In genomic region chr4:58808817-58809216, GRCh38 we compare ENCODE assay signal across 19 cellular contexts.
DNase-seq lines count a peak whose midpoint lies in the region; ATAC-seq, FAIRE-seq and TF ChIP-seq lines count a peak whose summit lies in the region.
"Had no signal": no experiment of that assay in that cellular context is flagged by ENCODE, and none has a peak within 500 bp of the region (broad histone marks: within the 10 kb centered on the region; RNA-seq: fewer than 3 reads in every experiment).

No MANE protein-coding gene starts in this region.

- TF ChIP-seq CTCF in A549 (IDR thresholded peaks at IDR 0.05) (no peak), brain microvascular endothelial cell (IDR thresholded peaks at IDR 0.05; ENCODE audit: low read depth, low read length, missing control alignments) (no peak)

- H3K4me1 ChIP-seq in A549 = peaks cover 41% of the 10 kb centered on the region

- TF ChIP-seq RAD21 in A549 (conservative IDR thresholded peaks at IDR 0.05 in 1 of 2, IDR thresholded peaks at IDR 0.05 in 1 of 2) = no peak

- H3K27me3 ChIP-seq in brain microvascular endothelial cell (replicated peaks) = no peaks in the 10 kb centered on the region

- POLR2A ChIA-PET in A549 (lab: Yijun Ruan, JAX) = no interaction called here

- WGBS in A549 (ENCODE audit: missing lambda C conversion rate) = 16% methylated on average over 2 of the region's 2 CpGs

- ATAC-seq in A549 (peak in 1 of 2 experiments; percentile 68; a peak in 4 of 6 replicates), esophagus mucosa (no peak), Right ventricle myocardium inferior (no peak)
- ATAC-seq: GM23338, HCT116 had no signal

- intact Hi-C loops in Right ventricle myocardium inferior (cut with DNase I) = no loop called here

- CTCF ChIA-PET in A549 (lab: Yijun Ruan, JAX) = no interaction called here

- peaks cover 4% of the 10 kb centered on the region; the same call in 1 of the 3 replicates for H3K9me3 ChIP-seq in A549

- peak in 1 of 2 experiments; percentile 29 for DNase-seq in A549 (ENCODE audit: low read depth in 1 of 2, low spot score in 1 of 2)
- DNase-seq in NCI-H69 (lab: John Stamatoyannopoulos, UW) = peak; percentile 4
- no peak for DNase-seq in brain microvascular endothelial cell
- DNase-seq in Right ventricle myocardium inferior (ENCODE audit: missing footprints) = no peak
- no peak for DNase-seq in amniotic stem cell (lab: John Stamatoyannopoulos, UW)
- DNase-seq: 8988T; C1 segment of cervical spinal cord; Calu3; CD4-positive, alpha-beta memory T cell; COR-L47; DMS53; DMS79 treated with DMSO at 0.1 percent for 48 hours; GF-D8; H9 had no signal

- TF ChIP-seq EP300 in A549 (IDR thresholded peaks at IDR 0.05) = no peak

- no peak overlapping the region for H3K4me3 ChIP-seq in A549
- no peak overlapping the region for H3K4me3 ChIP-seq in brain microvascular endothelial cell (ENCODE audit: low read depth, low read length)
- H3K4me3 ChIP-seq: GM23338 had no signal

- H3K27ac ChIP-seq in A549 (peak overlapping the region; percentile 91 to 92), brain microvascular endothelial cell (peak overlapping the region; percentile 45)

- H3K4me2 ChIP-seq in A549 = peak overlapping the region; percentile 77
- H3K4me2 ChIP-seq: GM23338 had no signal

- no peak for FAIRE-seq in A549 (lab: Jason Lieb, UNC)
- FAIRE-seq: GM12891, GM18507 had no signal

- in situ Hi-C loops in brain microvascular endothelial cell (cut with HindIII; ENCODE audit: low pct_ligation_motif_present, low sequenced_read_pairs) = no loop called here

- no peaks in the 10 kb centered on the region for H3K36me3 ChIP-seq in brain microvascular endothelial cell (replicated peaks)

- no peak for TF ChIP-seq POLR2A in A549 (IDR thresholded peaks at IDR 0.05; ENCODE audit: low read length)

TF ChIP-seq in A549, 52 proteins besides CTCF, POLR2A, EP300 and RAD21:
- peak; percentile 32; the same call in 1 of the 2 replicates for TF ChIP-seq GATA3 (IDR thresholded peaks at IDR 0.05; ENCODE audit: borderline replicate concordance)
- TF ChIP-seq KDM5A (IDR thresholded peaks at IDR 0.05) = no peak
- TF ChIP-seq JUN (IDR thresholded peaks at IDR 0.05) = no peak
- no peak for TF ChIP-seq FOSL2 (IDR thresholded peaks at IDR 0.05)
- TF ChIP-seq FOSL2 (CRISPR knock-in tag; IDR thresholded peaks at IDR 0.05) = 0 out of 2 replicates have a peak, but pooled peaks have one; percentile 6
